Comparison of ENCODE assay signal across 26 cellular contexts in genomic region chr5:119966028-119966427, GRCh38.
DNase-seq lines count a peak whose midpoint lies in the region; ATAC-seq and TF ChIP-seq lines count a peak whose summit lies in the region.
"Had no signal": no experiment of that assay in that cellular context is flagged by ENCODE, and none has a peak within 500 bp of the region (broad histone marks: within the 10 kb centered on the region; RNA-seq: fewer than 3 reads in every experiment).

No MANE protein-coding gene starts in this region.

- H3K36me3 ChIP-seq in gastrocnemius medialis: no peaks in the 10 kb centered on the region

- no peak for DNase-seq in AG09319 (ENCODE audit: extremely low read depth, low read depth)
- DNase-seq in EH (ENCODE audit: low read depth): peak; percentile 7
- DNase-seq in choroid plexus epithelial cell (ENCODE audit: low read depth): peak; percentile 15
- DNase-seq in foreskin fibroblast: peak; percentile 9 to 35
- DNase-seq in gastrocnemius medialis: no peak
- DNase-seq in NCI-H2196 (lab: John Stamatoyannopoulos, UW; ENCODE audit: unreplicated experiment): no peak
- no peak for DNase-seq in NAMALWA (ENCODE audit: low spot score)
- DNase-seq in activated CD4-positive, alpha-beta T cell treated with anti-CD3 and anti-CD28 coated beads, Interleukin-2, amount 10 ng/mL, durations not matched to agents 24 days and 14 days: no peak
- DNase-seq: activated CD4-positive, CD25-positive, alpha-beta regulatory T cell; activated T-cell treated with anti-CD3 and anti-CD28 coated beads, Interleukin-2, amount 50 U/mL, for 24 hours; central memory CD4-positive, alpha-beta T cell; GF-D8; mucosa of descending colon; NCI-H1105; NCI-H187 treated with DMSO at 0.1 percent for 48 hours; NCI-H526; NK-92 treated with Interleukin-12 subunit alpha and Interleukin-12 subunit beta, amount 100 ng/mL, for 24 hours; occipital lobe; psoas muscle; substantia nigra; T-helper 17 cell; trophoblast cell had no signal

- peak; percentile 17 for TF ChIP-seq CTCF in AG09319 (IDR thresholded peaks at IDR 0.05; ENCODE audit: low read depth, low read length)
- peak; percentile 22 for TF ChIP-seq CTCF in choroid plexus epithelial cell (conservative IDR thresholded peaks at IDR 0.05; ENCODE audit: low read depth, low read length)
- TF ChIP-seq CTCF in foreskin fibroblast (IDR thresholded peaks at IDR 0.05; ENCODE audit: low read depth, low read length): no peak
- TF ChIP-seq CTCF in gastrocnemius medialis (IDR thresholded peaks at IDR 0.05 in 4 of 5, conservative IDR thresholded peaks at IDR 0.05 in 1 of 5): no peak

- TF ChIP-seq POLR2A in gastrocnemius medialis (IDR thresholded peaks at IDR 0.05): no peak

- H3K4me1 Mint-ChIP-seq in activated CD4-positive, alpha-beta T cell treated with anti-CD3 and anti-CD28 coated beads, Interleukin-2, amount 10 ng/mL, durations not matched to agents 24 days and 14 days: no peaks in the 10 kb centered on the region
- H3K4me1 Mint-ChIP-seq: stimulated activated memory B cell treated with anti-CD40 and anti-IgM and Interleukin-4, amounts not matched to agents 10 μg/mL and 1 μg/mL and 100 μg/mL, for 72 hours; T-helper 17 cell had no signal

- H3K27me3 ChIP-seq in gastrocnemius medialis: no peaks in the 10 kb centered on the region

- no peaks in the 10 kb centered on the region for H3K27me3 Mint-ChIP-seq in activated CD4-positive, alpha-beta T cell treated with anti-CD3 and anti-CD28 coated beads, Interleukin-2, amount 10 ng/mL, durations not matched to agents 24 days and 14 days
- H3K27me3 Mint-ChIP-seq: activated T-cell treated with anti-CD3 and anti-CD28 coated beads, Interleukin-2, amount 50 U/mL, for 24 hours; natural killer cell treated with Interleukin-12 subunit alpha and Interleukin-12 subunit beta and Interleukin-15 and Interleukin-18, amount 100 ng/mL, for 72 hours; stimulated activated memory B cell treated with anti-CD40 and anti-IgM and Interleukin-4, amounts not matched to agents 10 μg/mL and 1 μg/mL and 100 μg/mL, for 72 hours; T-helper 17 cell had no signal

- H3K4me3 Mint-ChIP-seq in activated CD4-positive, alpha-beta T cell treated with anti-CD3 and anti-CD28 coated beads, Interleukin-2, amount 10 ng/mL, durations not matched to agents 24 days and 14 days: no peak overlapping the region
- H3K4me3 Mint-ChIP-seq: activated T-cell treated with anti-CD3 and anti-CD28 coated beads, Interleukin-2, amount 50 U/mL, for 24 hours; natural killer cell treated with Interleukin-12 subunit alpha and Interleukin-12 subunit beta and Interleukin-15 and Interleukin-18, amount 100 ng/mL, for 72 hours; stimulated activated memory B cell treated with anti-CD40 and anti-IgM and Interleukin-4, amounts not matched to agents 10 μg/mL and 1 μg/mL and 100 μg/mL, for 72 hours; T-helper 17 cell had no signal

- intact Hi-C loops in gastrocnemius medialis (cut with DNase I; ENCODE audit: low total_unique reads): no loop called here
- intact Hi-C loops in activated CD4-positive, alpha-beta T cell treated with anti-CD3 and anti-CD28 coated beads, Interleukin-2, amount 10 ng/mL, durations not matched to agents 24 days and 14 days (cut with micrococcal nuclease): no loop called here

- H3K27ac Mint-ChIP-seq in activated CD4-positive, alpha-beta T cell treated with anti-CD3 and anti-CD28 coated beads, Interleukin-2, amount 10 ng/mL, durations not matched to agents 24 days and 14 days: no peak overlapping the region
- H3K27ac Mint-ChIP-seq: activated T-cell treated with anti-CD3 and anti-CD28 coated beads, Interleukin-2, amount 50 U/mL, for 24 hours; natural killer cell treated with Interleukin-12 subunit alpha and Interleukin-12 subunit beta and Interleukin-15 and Interleukin-18, amount 100 ng/mL, for 72 hours; stimulated activated memory B cell treated with anti-CD40 and anti-IgM and Interleukin-4, amounts not matched to agents 10 μg/mL and 1 μg/mL and 100 μg/mL, for 72 hours; T-helper 17 cell had no signal

- H3K27ac ChIP-seq in gastrocnemius medialis: no peak overlapping the region
- H3K27ac ChIP-seq: psoas muscle, skin epidermis had no signal

- H3K9me3 Mint-ChIP-seq in activated CD4-positive, alpha-beta T cell treated with anti-CD3 and anti-CD28 coated beads, Interleukin-2, amount 10 ng/mL, durations not matched to agents 24 days and 14 days: no peaks in the 10 kb centered on the region

- ATAC-seq in gastrocnemius medialis: no peak
- ATAC-seq: mucosa of descending colon; natural killer cell treated with Interleukin-12 subunit alpha and Interleukin-12 subunit beta and Interleukin-15 and Interleukin-18, amount 100 ng/mL, for 72 hours; psoas muscle; SK-N-SH treated with all-trans-retinoic acid at 6 μM for 48 hours; stimulated activated memory B cell treated with anti-CD40 and anti-IgM and Interleukin-4, amounts not matched to agents 10 μg/mL and 1 μg/mL and 100 μg/mL, for 72 hours; T-helper 17 cell had no signal

- no peaks in the 10 kb centered on the region for H3K4me1 ChIP-seq in gastrocnemius medialis
- H3K4me1 ChIP-seq: psoas muscle had no signal

- in situ Hi-C loops in gastrocnemius medialis (cut with MboI; ENCODE audit: low sequenced_read_pairs in 4 of 4): no loop called here

- H3K4me3 ChIP-seq in choroid plexus epithelial cell (ENCODE audit: low read depth, low read length) (no peak overlapping the region), foreskin fibroblast (ENCODE audit: low read depth in 1 of 2, low read length in 2 of 2) (no peak overlapping the region), gastrocnemius medialis (no peak overlapping the region)
- H3K4me3 ChIP-seq: mucosa of descending colon, psoas muscle, skin epidermis had no signal

- H3K36me3 Mint-ChIP-seq in activated CD4-positive, alpha-beta T cell treated with anti-CD3 and anti-CD28 coated beads, Interleukin-2, amount 10 ng/mL, durations not matched to agents 24 days and 14 days (ENCODE audit: low read depth): no peaks in the 10 kb centered on the region
- H3K36me3 Mint-ChIP-seq: natural killer cell treated with Interleukin-12 subunit alpha and Interleukin-12 subunit beta and Interleukin-15 and Interleukin-18, amount 100 ng/mL, for 72 hours; stimulated activated memory B cell treated with anti-CD40 and anti-IgM and Interleukin-4, amounts not matched to agents 10 μg/mL and 1 μg/mL and 100 μg/mL, for 72 hours had no signal

- no peaks in the 10 kb centered on the region for H3K9me3 ChIP-seq in gastrocnemius medialis
- H3K9me3 ChIP-seq: mucosa of descending colon, psoas muscle had no signal

Comparison
In these comparisons a context has a peak if more than half of its experiments do, and no peak if none do; other contexts are left out.
1. DNase-seq: peak in EH (single experiment), choroid plexus epithelial cell (single experiment) and foreskin fibroblast (2 of 2); none in AG09319 (single experiment), gastrocnemius medialis (0 of 2), NCI-H2196 (single experiment), NAMALWA (single experiment) and activated CD4-positive, alpha-beta T cell treated with anti-CD3 and anti-CD28 coated beads, Interleukin-2, amount 10 ng/mL, durations not matched to agents 24 days and 14 days (single experiment).
2. CTCF ChIP-seq: peak in AG09319 (single experiment) and choroid plexus epithelial cell (single experiment); none in foreskin fibroblast (single experiment) and gastrocnemius medialis (0 of 5).